In genomic region chr17:10290046-10290445, GRCh38 we compare ENCODE assay signal across 16 cellular contexts.
DNase-seq lines count a peak whose midpoint lies in the region; ATAC-seq and TF ChIP-seq lines count a peak whose summit lies in the region.
"Had no signal": no experiment of that assay in that cellular context is flagged by ENCODE, and none has a peak within 500 bp of the region (broad histone marks: within the 10 kb centered on the region; RNA-seq: fewer than 3 reads in every experiment).

No MANE protein-coding gene starts in this region.

- H3K4me2 ChIP-seq in GM23338 = no peak overlapping the region
- H3K4me2 ChIP-seq: PC-9 had no signal

- H3K4me1 Mint-ChIP-seq in GM23338 = peaks cover 10% of the 10 kb centered on the region
- H3K4me1 Mint-ChIP-seq: CD4-positive, CD25-positive, alpha-beta regulatory T cell had no signal

- no peaks in the 10 kb centered on the region for H3K36me3 ChIP-seq in GM23338 (ENCODE audit: insufficient read depth)
- no peaks in the 10 kb centered on the region for H3K36me3 ChIP-seq in mucosa of descending colon (ENCODE audit: low read depth)

- no peak overlapping the region for H3K27ac Mint-ChIP-seq in GM23338
- H3K27ac Mint-ChIP-seq: CD4-positive, CD25-positive, alpha-beta regulatory T cell had no signal

- intact Hi-C loops in mucosa of descending colon (cut with DNase I, micrococcal nuclease) = no loop called here

- no peaks in the 10 kb centered on the region for H4K20me1 ChIP-seq in GM23338 (replicated peaks; ENCODE audit: insufficient read depth)

- no peaks in the 10 kb centered on the region for H3K79me2 ChIP-seq in GM23338 (replicated peaks; ENCODE audit: insufficient read depth)

- 0 out of 2 replicates have a peak overlapping the region, but pooled peaks have one; percentile 18 for H2AFZ ChIP-seq in GM23338
- H2AFZ ChIP-seq: PC-9 had no signal

- H3K36me3 Mint-ChIP-seq in GM23338 (ENCODE audit: low read depth) = no peaks in the 10 kb centered on the region
- H3K36me3 Mint-ChIP-seq: CD4-positive, CD25-positive, alpha-beta regulatory T cell had no signal

- H3K4me1 ChIP-seq in GM23338 (ENCODE audit: insufficient read depth) (peaks cover 7% of the 10 kb centered on the region; the same call in 1 of the 2 replicates), mucosa of descending colon (ENCODE audit: low read depth) (no peaks in the 10 kb centered on the region)

- no peaks in the 10 kb centered on the region for H3F3A ChIP-seq in GM23338 (replicated peaks; ENCODE audit: low read depth)

- H3K4me3 ChIP-seq in GM23338 (no peak overlapping the region), fibroblast of the aortic adventitia (ENCODE audit: low read depth, low read length) (no peak overlapping the region), mucosa of descending colon (no peak overlapping the region)
- H3K4me3 ChIP-seq: PC-9 had no signal

- ATAC-seq in GM23338 (no peak), mucosa of descending colon (peak; percentile 24)

- peaks cover 3% of the 10 kb centered on the region; the same call in 1 of the 3 replicates for H3K9me3 Mint-ChIP-seq in GM23338

- no peak overlapping the region for H3K27ac ChIP-seq in GM23338 (ENCODE audit: low read depth)
- H3K27ac ChIP-seq: PC-9 had no signal

- no peaks in the 10 kb centered on the region for H3K27me3 ChIP-seq in GM23338 (ENCODE audit: insufficient read depth)

- H3K4me3 Mint-ChIP-seq in GM23338 = no peak overlapping the region
- H3K4me3 Mint-ChIP-seq: CD4-positive, CD25-positive, alpha-beta regulatory T cell had no signal

- DNase-seq in A172 (ENCODE audit: low spot score) (peak; percentile 33), GM23338 (ENCODE audit: low spot score) (no peak), fibroblast of the aortic adventitia (ENCODE audit: low read depth) (peak; percentile 25), mucosa of descending colon (peak in 1 of 3 donors; percentile 15), amniotic stem cell (lab: John Stamatoyannopoulos, UW) (no peak), cerebellum (ENCODE audit: low spot score) (no peak), iPS-NIHi7 (ENCODE audit: extremely low spot score) (no peak), DMS53 (lab: John Stamatoyannopoulos, UW) (no peak)
- DNase-seq: AML-193; CD4-positive, CD25-positive, alpha-beta regulatory T cell; DMS79; KG1; NCI-H1092; NCI-H1694 treated with DMSO at 0.1 percent for 48 hours; NCI-H446; PC-9 had no signal

- H3K9me2 ChIP-seq in GM23338 (ENCODE audit: insufficient read depth) = no peaks in the 10 kb centered on the region

- no peak for TF ChIP-seq CTCF in GM23338 (conservative IDR thresholded peaks at IDR 0.05; ENCODE audit: low read depth in 2 of 2)
- TF ChIP-seq CTCF in fibroblast of the aortic adventitia (IDR thresholded peaks at IDR 0.05; ENCODE audit: insufficient read depth, low read length) = no peak
- no peak for TF ChIP-seq CTCF in mucosa of descending colon (IDR thresholded peaks at IDR 0.05)

- H3K27me3 Mint-ChIP-seq in GM23338 (ENCODE audit: insufficient read depth, low read depth, poor library complexity) = no peaks in the 10 kb centered on the region
- H3K27me3 Mint-ChIP-seq: CD4-positive, CD25-positive, alpha-beta regulatory T cell had no signal

- H3K9me3 ChIP-seq in mucosa of descending colon = no peaks in the 10 kb centered on the region

TF ChIP-seq in GM23338, 12 proteins besides CTCF, POLR2A, EP300 and RAD21:
- TF ChIP-seq, protein P1, sequence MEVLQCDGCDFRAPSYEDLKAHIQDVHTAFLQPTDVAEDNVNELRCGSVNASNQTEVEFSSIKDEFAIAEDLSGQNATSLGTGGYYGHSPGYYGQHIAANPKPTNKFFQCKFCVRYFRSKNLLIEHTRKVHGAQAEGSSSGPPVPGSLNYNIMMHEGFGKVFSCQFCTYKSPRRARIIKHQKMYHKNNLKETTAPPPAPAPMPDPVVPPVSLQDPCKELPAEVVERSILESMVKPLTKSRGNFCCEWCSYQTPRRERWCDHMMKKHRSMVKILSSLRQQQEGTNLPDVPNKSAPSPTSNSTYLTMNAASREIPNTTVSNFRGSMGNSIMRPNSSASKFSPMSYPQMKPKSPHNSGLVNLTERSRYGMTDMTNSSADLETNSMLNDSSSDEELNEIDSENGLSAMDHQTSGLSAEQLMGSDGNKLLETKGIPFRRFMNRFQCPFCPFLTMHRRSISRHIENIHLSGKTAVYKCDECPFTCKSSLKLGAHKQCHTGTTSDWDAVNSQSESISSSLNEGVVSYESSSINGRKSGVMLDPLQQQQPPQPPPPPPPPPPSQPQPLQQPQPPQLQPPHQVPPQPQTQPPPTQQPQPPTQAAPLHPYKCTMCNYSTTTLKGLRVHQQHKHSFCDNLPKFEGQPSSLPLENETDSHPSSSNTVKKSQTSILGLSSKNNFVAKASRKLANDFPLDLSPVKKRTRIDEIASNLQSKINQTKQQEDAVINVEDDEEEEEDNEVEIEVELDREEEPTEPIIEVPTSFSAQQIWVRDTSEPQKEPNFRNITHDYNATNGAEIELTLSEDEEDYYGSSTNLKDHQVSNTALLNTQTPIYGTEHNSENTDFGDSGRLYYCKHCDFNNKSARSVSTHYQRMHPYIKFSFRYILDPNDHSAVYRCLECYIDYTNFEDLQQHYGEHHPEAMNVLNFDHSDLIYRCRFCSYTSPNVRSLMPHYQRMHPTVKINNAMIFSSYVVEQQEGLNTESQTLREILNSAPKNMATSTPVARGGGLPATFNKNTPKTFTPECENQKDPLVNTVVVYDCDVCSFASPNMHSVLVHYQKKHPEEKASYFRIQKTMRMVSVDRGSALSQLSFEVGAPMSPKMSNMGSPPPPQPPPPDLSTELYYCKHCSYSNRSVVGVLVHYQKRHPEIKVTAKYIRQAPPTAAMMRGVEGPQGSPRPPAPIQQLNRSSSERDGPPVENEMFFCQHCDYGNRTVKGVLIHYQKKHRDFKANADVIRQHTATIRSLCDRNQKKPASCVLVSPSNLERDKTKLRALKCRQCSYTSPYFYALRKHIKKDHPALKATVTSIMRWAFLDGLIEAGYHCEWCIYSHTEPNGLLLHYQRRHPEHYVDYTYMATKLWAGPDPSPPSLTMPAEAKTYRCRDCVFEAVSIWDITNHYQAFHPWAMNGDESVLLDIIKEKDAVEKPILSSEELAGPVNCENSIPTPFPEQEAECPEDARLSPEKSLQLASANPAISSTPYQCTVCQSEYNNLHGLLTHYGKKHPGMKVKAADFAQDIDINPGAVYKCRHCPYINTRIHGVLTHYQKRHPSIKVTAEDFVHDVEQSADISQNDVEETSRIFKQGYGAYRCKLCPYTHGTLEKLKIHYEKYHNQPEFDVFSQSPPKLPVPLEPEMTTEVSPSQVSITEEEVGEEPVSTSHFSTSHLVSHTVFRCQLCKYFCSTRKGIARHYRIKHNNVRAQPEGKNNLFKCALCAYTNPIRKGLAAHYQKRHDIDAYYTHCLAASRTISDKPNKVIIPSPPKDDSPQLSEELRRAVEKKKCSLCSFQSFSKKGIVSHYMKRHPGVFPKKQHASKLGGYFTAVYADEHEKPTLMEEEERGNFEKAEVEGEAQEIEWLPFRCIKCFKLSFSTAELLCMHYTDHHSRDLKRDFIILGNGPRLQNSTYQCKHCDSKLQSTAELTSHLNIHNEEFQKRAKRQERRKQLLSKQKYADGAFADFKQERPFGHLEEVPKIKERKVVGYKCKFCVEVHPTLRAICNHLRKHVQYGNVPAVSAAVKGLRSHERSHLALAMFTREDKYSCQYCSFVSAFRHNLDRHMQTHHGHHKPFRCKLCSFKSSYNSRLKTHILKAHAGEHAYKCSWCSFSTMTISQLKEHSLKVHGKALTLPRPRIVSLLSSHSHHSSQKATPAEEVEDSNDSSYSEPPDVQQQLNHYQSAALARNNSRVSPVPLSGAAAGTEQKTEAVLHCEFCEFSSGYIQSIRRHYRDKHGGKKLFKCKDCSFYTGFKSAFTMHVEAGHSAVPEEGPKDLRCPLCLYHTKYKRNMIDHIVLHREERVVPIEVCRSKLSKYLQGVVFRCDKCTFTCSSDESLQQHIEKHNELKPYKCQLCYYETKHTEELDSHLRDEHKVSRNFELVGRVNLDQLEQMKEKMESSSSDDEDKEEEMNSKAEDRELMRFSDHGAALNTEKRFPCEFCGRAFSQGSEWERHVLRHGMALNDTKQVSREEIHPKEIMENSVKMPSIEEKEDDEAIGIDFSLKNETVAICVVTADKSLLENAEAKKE (CRISPR knock-in tag; IDR thresholded peaks at IDR 0.05) = no peak
- TF ChIP-seq ZNF114 (CRISPR knock-in tag; IDR thresholded peaks at IDR 0.05) (no peak), REST (IDR thresholded peaks at IDR 0.05; ENCODE audit: unreplicated experiment) (no peak), POLR2AphosphoS5 (IDR thresholded peaks at IDR 0.05; ENCODE audit: low read depth) (no peak), NANOG (IDR thresholded peaks at IDR 0.05; ENCODE audit: borderline replicate concordance) (no peak)

Comparison
In these comparisons a context has a peak if more than half of its experiments do, and no peak if none do; other contexts are left out.
1. DNase-seq: peak in A172 (single experiment) and fibroblast of the aortic adventitia (single experiment); none in GM23338 (single experiment), amniotic stem cell (single experiment), cerebellum (single experiment), iPS-NIHi7 (single experiment) and DMS53 (single experiment).